ENCODE assay signal across 9 cellular contexts in the genomic region with DNA sequence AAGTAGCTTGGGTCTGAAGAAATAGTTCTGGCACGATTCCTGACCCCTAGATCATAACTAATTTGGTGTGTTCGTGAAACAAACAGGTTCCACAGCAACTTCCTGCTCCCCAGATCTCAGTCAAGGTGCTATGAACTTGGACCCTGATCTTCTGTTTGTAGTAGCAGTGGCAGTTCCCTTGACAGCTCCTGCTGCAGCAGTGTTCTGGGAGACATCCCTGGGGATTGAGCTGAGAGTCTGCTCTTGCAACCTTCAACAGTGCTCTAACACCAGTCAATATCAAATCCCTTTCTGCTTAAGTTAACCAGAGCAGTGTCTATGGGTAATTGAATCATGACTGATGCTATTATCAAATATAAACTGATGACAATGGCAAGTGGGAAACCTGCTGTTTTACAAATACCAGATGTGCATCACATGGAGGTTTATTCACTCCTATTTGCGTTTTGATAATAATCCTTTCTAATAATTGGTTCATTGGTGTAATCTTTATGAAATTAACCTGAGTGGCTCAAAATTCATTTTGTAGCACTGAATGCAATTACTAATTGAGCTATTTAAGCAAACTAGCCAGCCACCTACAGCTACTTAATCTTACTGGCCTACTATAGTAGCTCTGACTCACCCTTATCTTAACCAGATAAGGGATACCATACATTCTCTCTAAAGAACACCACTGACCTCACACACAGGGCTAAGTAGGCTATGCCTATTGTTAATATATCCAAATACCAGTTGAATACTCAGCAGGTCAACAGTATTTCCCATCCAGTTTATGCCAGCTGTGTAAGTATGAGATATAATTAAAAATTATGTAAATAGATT. TPM values are rescaled to one million over a fixed set of nuclear protein-coding genes. Genes with fewer than 3 reads are reported as not detected.
DNase-seq lines count a peak whose midpoint lies in the region; ATAC-seq and TF ChIP-seq lines count a peak whose summit lies in the region.
"Had no signal": no experiment of that assay in that cellular context is flagged by ENCODE, and none has a peak within 500 bp of the region (broad histone marks: within the 10 kb centered on the region; RNA-seq: fewer than 3 reads in every experiment).

No MANE protein-coding gene starts in this region.

- CTCF ChIA-PET in activated CD4-positive, alpha-beta memory T cell treated with anti-CD3 and anti-CD28 coated beads, Interleukin-2, amount 10 ng/mL, durations not matched to agents 7 days and 5 days (lab: Charles Lee), result interaction anchor here (1.0 kb wide), 1 partner anchor 47 kb away, joined by 3 read pairs; no protein-coding TSS in a partner anchor

- H3K27me3 Mint-ChIP-seq in endodermal cell (ENCODE audit: insufficient read depth), result no peaks in the 10 kb centered on the region
- H3K27me3 Mint-ChIP-seq in naive thymus-derived CD8-positive, alpha-beta T cell, result no peaks in the 10 kb centered on the region
- no peaks in the 10 kb centered on the region for H3K27me3 Mint-ChIP-seq in activated CD4-positive, alpha-beta memory T cell treated with anti-CD3 and anti-CD28 coated beads, Interleukin-2, amount 10 ng/mL, durations not matched to agents 7 days and 5 days

- H3K27ac ChIP-seq in endodermal cell (ENCODE audit: low read depth, low read length), result peak overlapping the region; percentile 9
- H3K27ac ChIP-seq: SJCRH30 had no signal

- H3K9me3 Mint-ChIP-seq in endodermal cell, result no peaks in the 10 kb centered on the region
- no peaks in the 10 kb centered on the region for H3K9me3 Mint-ChIP-seq in naive thymus-derived CD8-positive, alpha-beta T cell
- no peaks in the 10 kb centered on the region for H3K9me3 Mint-ChIP-seq in activated CD4-positive, alpha-beta memory T cell treated with anti-CD3 and anti-CD28 coated beads, Interleukin-2, amount 10 ng/mL, durations not matched to agents 7 days and 5 days

- peaks cover 44% of the 10 kb centered on the region for H3K4me1 Mint-ChIP-seq in endodermal cell
- peaks cover 37 to 88% (median 82%) of the 10 kb centered on the region in 4 donors for H3K4me1 Mint-ChIP-seq in naive thymus-derived CD8-positive, alpha-beta T cell
- peaks cover 26% of the 10 kb centered on the region for H3K4me1 Mint-ChIP-seq in activated CD4-positive, alpha-beta memory T cell treated with anti-CD3 and anti-CD28 coated beads, Interleukin-2, amount 10 ng/mL, durations not matched to agents 7 days and 5 days

- no peaks in the 10 kb centered on the region for H3K27me3 ChIP-seq in endodermal cell (ENCODE audit: control insufficient read depth, insufficient read depth, low read length, poor library complexity, severe bottlenecking)
- H3K27me3 ChIP-seq: SJCRH30 had no signal

- POLR2A ChIA-PET in naive thymus-derived CD8-positive, alpha-beta T cell (lab: Charles Lee), result interaction anchor here (3.2 kb wide), 1 partner anchor 22 kb away, joined by 23 read pairs; a partner anchor contains a TSS
- POLR2A ChIA-PET in activated CD4-positive, alpha-beta memory T cell treated with anti-CD3 and anti-CD28 coated beads, Interleukin-2, amount 10 ng/mL, durations not matched to agents 7 days and 5 days (lab: Charles Lee), result no interaction called here

- peak overlapping the region; percentile 92 for H3K27ac Mint-ChIP-seq in endodermal cell
- H3K27ac Mint-ChIP-seq in naive thymus-derived CD8-positive, alpha-beta T cell, result peak overlapping the region in 6 of 10 donors; percentile 25 to 71 (median 46)
- H3K27ac Mint-ChIP-seq in activated CD4-positive, alpha-beta memory T cell treated with anti-CD3 and anti-CD28 coated beads, Interleukin-2, amount 10 ng/mL, durations not matched to agents 7 days and 5 days, result no peak overlapping the region

- WGBS in endodermal cell (ENCODE audit: insufficient coverage in 1 of 2, insufficient read length in 1 of 2), 2 experiments, result 59 to 73% methylated on average over 2 to 3 of the region's 3 CpGs

- peaks cover 15% of the 10 kb centered on the region for H3K4me1 ChIP-seq in endodermal cell (ENCODE audit: control insufficient read depth, insufficient read depth, low read length)

- no peaks in the 10 kb centered on the region for H3K36me3 ChIP-seq in endodermal cell (ENCODE audit: control insufficient read depth, insufficient read depth, low read length)
- H3K36me3 ChIP-seq: SJCRH30 had no signal

- H3K36me3 Mint-ChIP-seq in endodermal cell (ENCODE audit: low read depth), result peaks cover 3% of the 10 kb centered on the region
- peaks cover 0 to 12% (median 7%) of the 10 kb centered on the region in 3 donors for H3K36me3 Mint-ChIP-seq in naive thymus-derived CD8-positive, alpha-beta T cell
- H3K36me3 Mint-ChIP-seq in activated CD4-positive, alpha-beta memory T cell treated with anti-CD3 and anti-CD28 coated beads, Interleukin-2, amount 10 ng/mL, durations not matched to agents 7 days and 5 days (ENCODE audit: low read depth), result peaks cover 6% of the 10 kb centered on the region

- DNase-seq in NCI-H1930 (lab: John Stamatoyannopoulos, UW), result peak; percentile 63 to 81
- peak; percentile 58 for DNase-seq in endodermal cell
- DNase-seq in naive thymus-derived CD8-positive, alpha-beta T cell, result no peak
- no peak for DNase-seq in activated CD4-positive, alpha-beta memory T cell treated with anti-CD3 and anti-CD28 coated beads, Interleukin-2, amount 10 ng/mL, durations not matched to agents 7 days and 5 days
- no peak for DNase-seq in putamen (ENCODE audit: low spot score)
- no peak for DNase-seq in ureter (ENCODE audit: low spot score)
- DNase-seq: SJCRH30 had no signal

- H3K9me3 ChIP-seq in endodermal cell (ENCODE audit: control insufficient read depth, low read length), result no peaks in the 10 kb centered on the region
- H3K9me3 ChIP-seq: SJCRH30 had no signal

- TF ChIP-seq CTCF in endodermal cell (conservative IDR thresholded peaks at IDR 0.05), result no peak

- H3K4me3 Mint-ChIP-seq in endodermal cell, result no peak overlapping the region
- peak overlapping the region in 7 of 10 donors; percentile 5 to 54 (median 36) for H3K4me3 Mint-ChIP-seq in naive thymus-derived CD8-positive, alpha-beta T cell
- H3K4me3 Mint-ChIP-seq in activated CD4-positive, alpha-beta memory T cell treated with anti-CD3 and anti-CD28 coated beads, Interleukin-2, amount 10 ng/mL, durations not matched to agents 7 days and 5 days, result no peak overlapping the region

- peak overlapping the region; percentile 45 for H3K9ac ChIP-seq in endodermal cell (ENCODE audit: extremely low read depth, low read length, poor library complexity, severe bottlenecking)

- peak overlapping the region; percentile 44 for H3K4me3 ChIP-seq in endodermal cell (ENCODE audit: low read length)
- H3K4me3 ChIP-seq: SJCRH30 had no signal

- ATAC-seq in GM18502 (IDR thresholded peaks at IDR 0.05; ENCODE audit: poor library complexity, unreplicated experiment) (peak; percentile 35), HG03571 (IDR thresholded peaks at IDR 0.05; ENCODE audit: unreplicated experiment) (no peak)
- no peak for ATAC-seq in naive thymus-derived CD8-positive, alpha-beta T cell

RNA-seq across cellular contexts. Expression of a gene that starts 21.9 kb away (rescaled TPM):
- total RNA-seq in endodermal cell (10 to 100 TPM; 12.8 to 31.5 TPM), ureter (76.8 TPM)
- polyA plus RNA-seq in endodermal cell (2013, experiment 1 of 2), result 10.3 TPM
- 9.4 TPM for polyA plus RNA-seq in endodermal cell (2013, experiment 2 of 2)
- total RNA-seq in naive thymus-derived CD8-positive, alpha-beta T cell, result 10 to 100 TPM; 74.5 to 83.6 TPM
- polyA plus RNA-seq in naive thymus-derived CD8-positive, alpha-beta T cell, result 10 to 100 TPM; 27.5 to 27.8 (median 27.6) TPM
- total RNA-seq in activated CD4-positive, alpha-beta memory T cell treated with anti-CD3 and anti-CD28 coated beads, Interleukin-2, amount 10 ng/mL, durations not matched to agents 7 days and 5 days, result 10 to 100 TPM; 49.4 to 50.0 TPM

Comparison
In these comparisons a context has a peak if more than half of its experiments do, and no peak if none do; other contexts are left out.
1. DNase-seq: peak in NCI-H1930 (2 of 2) and endodermal cell (single experiment); none in naive thymus-derived CD8-positive, alpha-beta T cell (0 of 10), activated CD4-positive, alpha-beta memory T cell treated with anti-CD3 and anti-CD28 coated beads, Interleukin-2, amount 10 ng/mL, durations not matched to agents 7 days and 5 days (single experiment), putamen (single experiment) and ureter (single experiment).
2. H3K4me3 Mint-ChIP-seq: peak in naive thymus-derived CD8-positive, alpha-beta T cell (7 of 10); none in endodermal cell (single experiment) and activated CD4-positive, alpha-beta memory T cell treated with anti-CD3 and anti-CD28 coated beads, Interleukin-2, amount 10 ng/mL, durations not matched to agents 7 days and 5 days (single experiment).